ENCODE assay signal across 9 cellular contexts in genomic region chr15:40768492-40769309, GRCh38. TPM values are rescaled to one million over a fixed set of nuclear protein-coding genes. Genes with fewer than 3 reads are reported as not detected.
DNase-seq lines count a peak whose midpoint lies in the region; ATAC-seq and TF ChIP-seq lines count a peak whose summit lies in the region.
"Had no signal": no experiment of that assay in that cellular context is flagged by ENCODE, and none has a peak within 500 bp of the region (broad histone marks: within the 10 kb centered on the region; RNA-seq: fewer than 3 reads in every experiment).

No MANE protein-coding gene starts in this region.

- no peaks in the 10 kb centered on the region for H3K27me3 Mint-ChIP-seq in naive B cell

- H3K9me3 ChIP-seq in ascending aorta: no peaks in the 10 kb centered on the region

- H3K9me3 Mint-ChIP-seq in naive B cell: no peaks in the 10 kb centered on the region

- CTCF ChIA-PET in GM10248 (lab: Yijun Ruan, JAX): interaction anchor here (1.0 to 5.7 kb wide), 7 partner anchors 10 to 126 kb away, joined by 3 to 45 read pairs (median 3); partner anchors contain the start of gene VPS18

- ATAC-seq in HG02981 (IDR thresholded peaks at IDR 0.05; ENCODE audit: unreplicated experiment): peak; percentile 1
- peak; percentile 34 to 35 for ATAC-seq in naive B cell (ENCODE audit: low read depth in 2 of 2)
- ATAC-seq in HG03095 (IDR thresholded peaks at IDR 0.05; ENCODE audit: unreplicated experiment): no peak

- TF ChIP-seq CTCF in GM10248 (IDR thresholded peaks at IDR 0.05; ENCODE audit: control extremely low read depth, extremely low read depth, low read depth, missing control alignments): no peak
- no peak for TF ChIP-seq CTCF in ascending aorta (IDR thresholded peaks at IDR 0.05)

- peak overlapping the region; percentile 81 to 97 (median 92) for H3K27ac Mint-ChIP-seq in naive B cell

- POLR2A ChIA-PET in GM10248 (lab: Yijun Ruan, JAX): no interaction called here

- peaks cover 11 to 37% of the 10 kb centered on the region in 2 donors for H3K36me3 ChIP-seq in ascending aorta

- H3K27me3 ChIP-seq in ascending aorta: no peaks in the 10 kb centered on the region

- H3K4me1 Mint-ChIP-seq in naive B cell: peaks cover 49 to 70% (median 66%) of the 10 kb centered on the region in 3 donors

- peaks cover 5 to 16% of the 10 kb centered on the region in 2 donors for H3K4me1 ChIP-seq in ascending aorta

- H3K36me3 Mint-ChIP-seq in naive B cell: no peaks in the 10 kb centered on the region

- no peak overlapping the region for H3K4me3 ChIP-seq in ascending aorta

- H3K27ac ChIP-seq in ascending aorta: peak overlapping the region; percentile 12 to 18

- intact Hi-C loops in ascending aorta (cut with DNase I): no loop called here

- peak overlapping the region; percentile 75 to 93 (median 88) for H3K4me3 Mint-ChIP-seq in naive B cell

- DNase-seq in GM10248 (ENCODE audit: extremely low spot score): peak; percentile 45
- DNase-seq in ascending aorta (ENCODE audit: low spot score in 2 of 2): no peak
- peak; percentile 42 for DNase-seq in naive B cell
- DNase-seq in 8988T: no peak
- no peak for DNase-seq in inferior parietal cortex (ENCODE audit: extremely low spot score)
- no peak for DNase-seq in activated gamma-delta T cell treated with Interleukin-2 at 50 U/mL for 16 hours

RNA-seq across cellular contexts. Expression of gene C15orf62, which starts 1.1 kb away (rescaled TPM):
- total RNA-seq in ascending aorta: not detected
- 1 to 10 TPM in 1 of 6 donors, under 1 TPM in 3, not detected in 2; 0.20 to 1.1 (median 0.49) TPM for polyA plus RNA-seq in naive B cell (ENCODE audit: low read depth in 6 of 6)
- total RNA-seq: fibroblast of villous mesenchyme had no signal

RNA-seq across cellular contexts. Expression of gene GCHFR, which starts 4.8 kb away (rescaled TPM):
- 26.4 TPM for total RNA-seq in ascending aorta
- polyA plus RNA-seq in naive B cell (ENCODE audit: low read depth in 6 of 6): 10 to 100 TPM; 22.8 to 40.4 (median 27.6) TPM

RNA-seq across cellular contexts. Expression of gene RMDN3, which starts 13.6 kb away (rescaled TPM):
- 6.0 TPM for total RNA-seq in ascending aorta
- 10 to 100 TPM; 10.7 to 17.2 (median 12.1) TPM for polyA plus RNA-seq in naive B cell (ENCODE audit: low read depth in 6 of 6)

RNA-seq across cellular contexts. Expression of gene ZFYVE19, which starts 38.2 kb away (rescaled TPM):
- total RNA-seq in ascending aorta: 61.0 TPM
- polyA plus RNA-seq in naive B cell (ENCODE audit: low read depth in 6 of 6): 10 to 100 TPM in 5 of 6 donors, 1 to 10 TPM in 1; 9.5 to 27.7 (median 12.9) TPM

RNA-seq across cellular contexts. Expression of gene DNAJC17, which starts 38.6 kb away (rescaled TPM):
- 26.2 TPM for total RNA-seq in ascending aorta
- polyA plus RNA-seq in naive B cell (ENCODE audit: low read depth in 6 of 6): 10 to 100 TPM; 13.7 to 45.8 (median 28.7) TPM

Comparison
In these comparisons a context has a peak if more than half of its experiments do, and no peak if none do; other contexts are left out.
1. DNase-seq: peak in GM10248 (single experiment) and naive B cell (single experiment); none in ascending aorta (0 of 2), 8988T (single experiment), inferior parietal cortex (single experiment) and activated gamma-delta T cell treated with Interleukin-2 at 50 U/mL for 16 hours (single experiment).